ENCODE assay signal across 1 cellular context in the genomic region with DNA sequence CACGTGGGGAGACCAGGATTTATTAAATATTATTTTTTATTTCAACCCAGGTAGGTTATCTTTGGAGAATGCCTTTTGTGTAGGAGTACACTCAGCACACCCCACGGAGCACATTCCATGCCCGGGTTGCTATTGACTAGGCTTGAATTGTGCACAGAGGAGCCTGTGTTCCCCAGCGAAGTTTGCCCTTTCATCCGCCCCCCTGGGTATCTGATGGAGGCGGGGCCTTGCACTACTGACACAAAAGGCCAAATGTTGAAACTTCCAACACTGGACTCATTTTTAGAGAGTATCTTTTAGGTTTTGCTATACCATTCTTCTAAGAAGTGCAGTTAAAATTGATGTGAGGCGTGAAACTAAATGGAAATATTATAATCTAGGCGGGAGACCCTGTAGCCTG.
TF ChIP-seq lines count a peak whose summit lies in the region.

No MANE protein-coding gene starts in this region.

TF ChIP-seq in HepG2, 621 proteins besides CTCF, POLR2A, EP300 and RAD21 (continued from another document and continues in another):
- TF ChIP-seq, protein P1, sequence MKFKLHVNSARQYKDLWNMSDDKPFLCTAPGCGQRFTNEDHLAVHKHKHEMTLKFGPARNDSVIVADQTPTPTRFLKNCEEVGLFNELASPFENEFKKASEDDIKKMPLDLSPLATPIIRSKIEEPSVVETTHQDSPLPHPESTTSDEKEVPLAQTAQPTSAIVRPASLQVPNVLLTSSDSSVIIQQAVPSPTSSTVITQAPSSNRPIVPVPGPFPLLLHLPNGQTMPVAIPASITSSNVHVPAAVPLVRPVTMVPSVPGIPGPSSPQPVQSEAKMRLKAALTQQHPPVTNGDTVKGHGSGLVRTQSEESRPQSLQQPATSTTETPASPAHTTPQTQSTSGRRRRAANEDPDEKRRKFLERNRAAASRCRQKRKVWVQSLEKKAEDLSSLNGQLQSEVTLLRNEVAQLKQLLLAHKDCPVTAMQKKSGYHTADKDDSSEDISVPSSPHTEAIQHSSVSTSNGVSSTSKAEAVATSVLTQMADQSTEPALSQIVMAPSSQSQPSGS (CRISPR knock-in tag; IDR thresholded peaks at IDR 0.05): peak; percentile 71
- TF ChIP-seq ZNF136 (CRISPR knock-in tag; IDR thresholded peaks at IDR 0.05; ENCODE audit: low read depth): no peak
- TF ChIP-seq NR2F6 (IDR thresholded peaks at IDR 0.05): peak; percentile 66
- TF ChIP-seq NR2F6 (CRISPR knock-in tag; IDR thresholded peaks at IDR 0.05): peak; percentile 79
- TF ChIP-seq ZNF335 (CRISPR knock-in tag; IDR thresholded peaks at IDR 0.05): no peak
- TF ChIP-seq FOXM1 (CRISPR knock-in tag; IDR thresholded peaks at IDR 0.05): no peak
- TF ChIP-seq, protein P2, sequence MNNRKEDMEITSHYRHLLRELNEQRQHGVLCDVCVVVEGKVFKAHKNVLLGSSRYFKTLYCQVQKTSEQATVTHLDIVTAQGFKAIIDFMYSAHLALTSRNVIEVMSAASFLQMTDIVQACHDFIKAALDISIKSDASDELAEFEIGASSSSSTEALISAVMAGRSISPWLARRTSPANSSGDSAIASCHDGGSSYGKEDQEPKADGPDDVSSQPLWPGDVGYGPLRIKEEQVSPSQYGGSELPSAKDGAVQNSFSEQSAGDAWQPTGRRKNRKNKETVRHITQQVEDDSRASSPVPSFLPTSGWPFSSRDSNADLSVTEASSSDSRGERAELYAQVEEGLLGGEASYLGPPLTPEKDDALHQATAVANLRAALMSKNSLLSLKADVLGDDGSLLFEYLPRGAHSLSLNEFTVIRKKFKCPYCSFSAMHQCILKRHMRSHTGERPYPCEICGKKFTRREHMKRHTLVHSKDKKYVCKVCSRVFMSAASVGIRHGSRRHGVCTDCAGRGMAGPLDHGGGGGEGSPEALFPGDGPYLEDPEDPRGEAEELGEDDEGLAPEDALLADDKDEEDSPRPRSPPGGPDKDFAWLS (CRISPR knock-in tag; IDR thresholded peaks at IDR 0.05; ENCODE audit: borderline replicate concordance): no peak
- TF ChIP-seq ZNF24 (IDR thresholded peaks at IDR 0.05): no peak
- TF ChIP-seq, protein P3, sequence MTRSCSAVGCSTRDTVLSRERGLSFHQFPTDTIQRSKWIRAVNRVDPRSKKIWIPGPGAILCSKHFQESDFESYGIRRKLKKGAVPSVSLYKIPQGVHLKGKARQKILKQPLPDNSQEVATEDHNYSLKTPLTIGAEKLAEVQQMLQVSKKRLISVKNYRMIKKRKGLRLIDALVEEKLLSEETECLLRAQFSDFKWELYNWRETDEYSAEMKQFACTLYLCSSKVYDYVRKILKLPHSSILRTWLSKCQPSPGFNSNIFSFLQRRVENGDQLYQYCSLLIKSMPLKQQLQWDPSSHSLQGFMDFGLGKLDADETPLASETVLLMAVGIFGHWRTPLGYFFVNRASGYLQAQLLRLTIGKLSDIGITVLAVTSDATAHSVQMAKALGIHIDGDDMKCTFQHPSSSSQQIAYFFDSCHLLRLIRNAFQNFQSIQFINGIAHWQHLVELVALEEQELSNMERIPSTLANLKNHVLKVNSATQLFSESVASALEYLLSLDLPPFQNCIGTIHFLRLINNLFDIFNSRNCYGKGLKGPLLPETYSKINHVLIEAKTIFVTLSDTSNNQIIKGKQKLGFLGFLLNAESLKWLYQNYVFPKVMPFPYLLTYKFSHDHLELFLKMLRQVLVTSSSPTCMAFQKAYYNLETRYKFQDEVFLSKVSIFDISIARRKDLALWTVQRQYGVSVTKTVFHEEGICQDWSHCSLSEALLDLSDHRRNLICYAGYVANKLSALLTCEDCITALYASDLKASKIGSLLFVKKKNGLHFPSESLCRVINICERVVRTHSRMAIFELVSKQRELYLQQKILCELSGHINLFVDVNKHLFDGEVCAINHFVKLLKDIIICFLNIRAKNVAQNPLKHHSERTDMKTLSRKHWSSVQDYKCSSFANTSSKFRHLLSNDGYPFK (CRISPR knock-in tag; IDR thresholded peaks at IDR 0.05; ENCODE audit: borderline replicate concordance): no peak
- TF ChIP-seq SIX4 (CRISPR knock-in tag; IDR thresholded peaks at IDR 0.05): 0 out of 2 replicates have a peak, but pooled peaks have one; percentile 36
- TF ChIP-seq JARID2 (CRISPR knock-in tag; IDR thresholded peaks at IDR 0.05; ENCODE audit: insufficient replicate concordance): no peak
- no peak for TF ChIP-seq ZNF629 (CRISPR knock-in tag; conservative IDR thresholded peaks at IDR 0.05)
- TF ChIP-seq ZNF607 (CRISPR knock-in tag; IDR thresholded peaks at IDR 0.05; ENCODE audit: borderline replicate concordance): no peak
- peak; percentile 55; the same call in 1 of the 2 replicates for TF ChIP-seq NFKBIZ (CRISPR knock-in tag; IDR thresholded peaks at IDR 0.05)
- TF ChIP-seq, protein P4, sequence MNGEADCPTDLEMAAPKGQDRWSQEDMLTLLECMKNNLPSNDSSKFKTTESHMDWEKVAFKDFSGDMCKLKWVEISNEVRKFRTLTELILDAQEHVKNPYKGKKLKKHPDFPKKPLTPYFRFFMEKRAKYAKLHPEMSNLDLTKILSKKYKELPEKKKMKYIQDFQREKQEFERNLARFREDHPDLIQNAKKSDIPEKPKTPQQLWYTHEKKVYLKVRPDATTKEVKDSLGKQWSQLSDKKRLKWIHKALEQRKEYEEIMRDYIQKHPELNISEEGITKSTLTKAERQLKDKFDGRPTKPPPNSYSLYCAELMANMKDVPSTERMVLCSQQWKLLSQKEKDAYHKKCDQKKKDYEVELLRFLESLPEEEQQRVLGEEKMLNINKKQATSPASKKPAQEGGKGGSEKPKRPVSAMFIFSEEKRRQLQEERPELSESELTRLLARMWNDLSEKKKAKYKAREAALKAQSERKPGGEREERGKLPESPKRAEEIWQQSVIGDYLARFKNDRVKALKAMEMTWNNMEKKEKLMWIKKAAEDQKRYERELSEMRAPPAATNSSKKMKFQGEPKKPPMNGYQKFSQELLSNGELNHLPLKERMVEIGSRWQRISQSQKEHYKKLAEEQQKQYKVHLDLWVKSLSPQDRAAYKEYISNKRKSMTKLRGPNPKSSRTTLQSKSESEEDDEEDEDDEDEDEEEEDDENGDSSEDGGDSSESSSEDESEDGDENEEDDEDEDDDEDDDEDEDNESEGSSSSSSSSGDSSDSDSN (CRISPR knock-in tag; IDR thresholded peaks at IDR 0.05): 0 out of 2 replicates have a peak, but pooled peaks have one; percentile 27
- no peak for TF ChIP-seq ARNT2 (CRISPR knock-in tag; IDR thresholded peaks at IDR 0.05; ENCODE audit: low read depth)
- TF ChIP-seq, protein P5, sequence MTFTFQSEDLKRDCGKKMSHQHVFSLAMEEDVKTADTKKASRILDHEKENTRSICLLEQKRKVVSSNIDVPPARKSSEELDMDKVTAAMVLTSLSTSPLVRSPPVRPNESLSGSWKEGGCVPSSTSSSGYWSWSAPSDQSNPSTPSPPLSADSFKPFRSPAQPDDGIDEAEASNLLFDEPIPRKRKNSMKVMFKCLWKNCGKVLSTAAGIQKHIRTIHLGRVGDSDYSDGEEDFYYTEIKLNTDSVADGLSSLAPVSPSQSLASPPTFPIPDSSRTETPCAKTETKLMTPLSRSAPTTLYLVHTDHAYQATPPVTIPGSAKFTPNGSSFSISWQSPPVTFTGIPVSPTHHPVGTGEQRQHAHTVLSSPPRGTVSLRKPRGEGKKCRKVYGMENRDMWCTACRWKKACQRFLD (CRISPR knock-in tag; IDR thresholded peaks at IDR 0.05; ENCODE audit: borderline replicate concordance): no peak
- TF ChIP-seq, protein P6, sequence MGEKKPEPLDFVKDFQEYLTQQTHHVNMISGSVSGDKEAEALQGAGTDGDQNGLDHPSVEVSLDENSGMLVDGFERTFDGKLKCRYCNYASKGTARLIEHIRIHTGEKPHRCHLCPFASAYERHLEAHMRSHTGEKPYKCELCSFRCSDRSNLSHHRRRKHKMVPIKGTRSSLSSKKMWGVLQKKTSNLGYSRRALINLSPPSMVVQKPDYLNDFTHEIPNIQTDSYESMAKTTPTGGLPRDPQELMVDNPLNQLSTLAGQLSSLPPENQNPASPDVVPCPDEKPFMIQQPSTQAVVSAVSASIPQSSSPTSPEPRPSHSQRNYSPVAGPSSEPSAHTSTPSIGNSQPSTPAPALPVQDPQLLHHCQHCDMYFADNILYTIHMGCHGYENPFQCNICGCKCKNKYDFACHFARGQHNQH (CRISPR knock-in tag; IDR thresholded peaks at IDR 0.05): peak; percentile 57; the same call in 1 of the 2 replicates
- no peak; the same call in none of the 2 replicates for TF ChIP-seq SOX13 (IDR thresholded peaks at IDR 0.05)
- peak in 1 of 2 experiments; percentile 92; a peak in 2 of 4 replicates for TF ChIP-seq SOX13 (CRISPR knock-in tag; conservative IDR thresholded peaks at IDR 0.05 in 1 of 2, IDR thresholded peaks at IDR 0.05 in 1 of 2)
- 0 out of 2 replicates have a peak, but pooled peaks have one; percentile 45 for TF ChIP-seq ZNF264 (CRISPR knock-in tag; IDR thresholded peaks at IDR 0.05)
- TF ChIP-seq ZSCAN25 (CRISPR knock-in tag; IDR thresholded peaks at IDR 0.05): no peak
- TF ChIP-seq GFI1 (CRISPR knock-in tag; IDR thresholded peaks at IDR 0.05; ENCODE audit: borderline replicate concordance): peak; percentile 53; the same call in 1 of the 2 replicates
- no peak for TF ChIP-seq ZNF713 (CRISPR knock-in tag; IDR thresholded peaks at IDR 0.05)
- no peak for TF ChIP-seq MAFK (conservative IDR thresholded peaks at IDR 0.05 in 1 of 2, IDR thresholded peaks at IDR 0.05 in 1 of 2; ENCODE audit: low read length in 2 of 2)
- TF ChIP-seq, protein P7, sequence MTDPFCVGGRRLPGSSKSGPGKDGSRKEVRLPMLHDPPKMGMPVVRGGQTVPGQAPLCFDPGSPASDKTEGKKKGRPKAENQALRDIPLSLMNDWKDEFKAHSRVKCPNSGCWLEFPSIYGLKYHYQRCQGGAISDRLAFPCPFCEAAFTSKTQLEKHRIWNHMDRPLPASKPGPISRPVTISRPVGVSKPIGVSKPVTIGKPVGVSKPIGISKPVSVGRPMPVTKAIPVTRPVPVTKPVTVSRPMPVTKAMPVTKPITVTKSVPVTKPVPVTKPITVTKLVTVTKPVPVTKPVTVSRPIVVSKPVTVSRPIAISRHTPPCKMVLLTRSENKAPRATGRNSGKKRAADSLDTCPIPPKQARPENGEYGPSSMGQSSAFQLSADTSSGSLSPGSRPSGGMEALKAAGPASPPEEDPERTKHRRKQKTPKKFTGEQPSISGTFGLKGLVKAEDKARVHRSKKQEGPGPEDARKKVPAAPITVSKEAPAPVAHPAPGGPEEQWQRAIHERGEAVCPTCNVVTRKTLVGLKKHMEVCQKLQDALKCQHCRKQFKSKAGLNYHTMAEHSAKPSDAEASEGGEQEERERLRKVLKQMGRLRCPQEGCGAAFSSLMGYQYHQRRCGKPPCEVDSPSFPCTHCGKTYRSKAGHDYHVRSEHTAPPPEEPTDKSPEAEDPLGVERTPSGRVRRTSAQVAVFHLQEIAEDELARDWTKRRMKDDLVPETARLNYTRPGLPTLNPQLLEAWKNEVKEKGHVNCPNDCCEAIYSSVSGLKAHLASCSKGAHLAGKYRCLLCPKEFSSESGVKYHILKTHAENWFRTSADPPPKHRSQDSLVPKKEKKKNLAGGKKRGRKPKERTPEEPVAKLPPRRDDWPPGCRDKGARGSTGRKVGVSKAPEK (CRISPR knock-in tag; IDR thresholded peaks at IDR 0.05; ENCODE audit: borderline replicate concordance): peak; percentile 74; the same call in 1 of the 2 replicates
- TF ChIP-seq RCOR2 (CRISPR knock-in tag; IDR thresholded peaks at IDR 0.05): 0 out of 2 replicates have a peak, but pooled peaks have one; percentile 39
- TF ChIP-seq SNAI1 (CRISPR knock-in tag; IDR thresholded peaks at IDR 0.05; ENCODE audit: borderline replicate concordance): no peak
- peak; percentile 69 for TF ChIP-seq MED1 (CRISPR knock-in tag; IDR thresholded peaks at IDR 0.05)
- TF ChIP-seq ZNF614 (CRISPR knock-in tag; IDR thresholded peaks at IDR 0.05; ENCODE audit: borderline replicate concordance): peak; percentile 76; the same call in 1 of the 2 replicates
- TF ChIP-seq, protein P8, sequence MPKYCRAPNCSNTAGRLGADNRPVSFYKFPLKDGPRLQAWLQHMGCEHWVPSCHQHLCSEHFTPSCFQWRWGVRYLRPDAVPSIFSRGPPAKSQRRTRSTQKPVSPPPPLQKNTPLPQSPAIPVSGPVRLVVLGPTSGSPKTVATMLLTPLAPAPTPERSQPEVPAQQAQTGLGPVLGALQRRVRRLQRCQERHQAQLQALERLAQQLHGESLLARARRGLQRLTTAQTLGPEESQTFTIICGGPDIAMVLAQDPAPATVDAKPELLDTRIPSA (CRISPR knock-in tag; IDR thresholded peaks at IDR 0.05; ENCODE audit: borderline replicate concordance): no peak
- TF ChIP-seq, protein P9, sequence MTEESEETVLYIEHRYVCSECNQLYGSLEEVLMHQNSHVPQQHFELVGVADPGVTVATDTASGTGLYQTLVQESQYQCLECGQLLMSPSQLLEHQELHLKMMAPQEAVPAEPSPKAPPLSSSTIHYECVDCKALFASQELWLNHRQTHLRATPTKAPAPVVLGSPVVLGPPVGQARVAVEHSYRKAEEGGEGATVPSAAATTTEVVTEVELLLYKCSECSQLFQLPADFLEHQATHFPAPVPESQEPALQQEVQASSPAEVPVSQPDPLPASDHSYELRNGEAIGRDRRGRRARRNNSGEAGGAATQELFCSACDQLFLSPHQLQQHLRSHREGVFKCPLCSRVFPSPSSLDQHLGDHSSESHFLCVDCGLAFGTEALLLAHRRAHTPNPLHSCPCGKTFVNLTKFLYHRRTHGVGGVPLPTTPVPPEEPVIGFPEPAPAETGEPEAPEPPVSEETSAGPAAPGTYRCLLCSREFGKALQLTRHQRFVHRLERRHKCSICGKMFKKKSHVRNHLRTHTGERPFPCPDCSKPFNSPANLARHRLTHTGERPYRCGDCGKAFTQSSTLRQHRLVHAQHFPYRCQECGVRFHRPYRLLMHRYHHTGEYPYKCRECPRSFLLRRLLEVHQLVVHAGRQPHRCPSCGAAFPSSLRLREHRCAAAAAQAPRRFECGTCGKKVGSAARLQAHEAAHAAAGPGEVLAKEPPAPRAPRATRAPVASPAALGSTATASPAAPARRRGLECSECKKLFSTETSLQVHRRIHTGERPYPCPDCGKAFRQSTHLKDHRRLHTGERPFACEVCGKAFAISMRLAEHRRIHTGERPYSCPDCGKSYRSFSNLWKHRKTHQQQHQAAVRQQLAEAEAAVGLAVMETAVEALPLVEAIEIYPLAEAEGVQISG (CRISPR knock-in tag; IDR thresholded peaks at IDR 0.05): peak; percentile 47; the same call in 1 of the 2 replicates
- TF ChIP-seq GATAD2A (CRISPR knock-in tag; IDR thresholded peaks at IDR 0.05): peak; percentile 89
